ENCODE assay signal across 8 cellular contexts in the genomic region with DNA sequence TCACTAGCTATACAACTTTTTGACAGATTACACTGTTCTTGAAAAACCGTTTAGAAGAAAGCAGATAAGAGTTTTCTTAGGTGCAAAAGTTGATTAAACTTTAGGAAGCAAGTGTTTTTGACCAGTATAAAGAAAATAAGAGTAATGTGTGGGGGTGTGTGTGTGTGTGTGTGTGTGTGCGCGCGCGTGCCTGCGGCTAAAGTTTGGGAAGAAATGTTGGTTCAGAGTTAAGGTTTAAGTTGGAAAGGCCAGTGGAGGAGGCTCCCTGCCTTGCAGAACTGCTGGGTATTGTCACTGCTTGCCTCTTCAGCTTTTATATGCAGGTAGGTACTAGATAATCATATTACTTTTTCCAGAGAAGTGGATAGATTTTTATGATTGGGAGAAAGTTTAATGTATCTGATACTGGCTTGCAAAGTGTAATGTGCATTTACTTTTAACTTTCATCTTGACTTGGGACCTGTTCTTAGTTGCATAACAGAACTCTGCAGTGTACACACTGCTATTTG. TPM values are rescaled to one million over a fixed set of nuclear protein-coding genes. Genes with fewer than 3 reads are reported as not detected.
DNase-seq lines count a peak whose midpoint lies in the region; ATAC-seq and TF ChIP-seq lines count a peak whose summit lies in the region.

No MANE protein-coding gene starts in this region.

- H3K9me3 Mint-ChIP-seq in H9 (no peaks in the 10 kb centered on the region; a peak in 1 of 5 replicates), T-cell (peaks cover 0 to 4% (median 0%) of the 10 kb centered on the region in 3 donors)

- H3K36me3 Mint-ChIP-seq in H9 (ENCODE audit: insufficient read depth in 1 of 3, low read depth in 3 of 3) (peaks cover 0 to 5% (median 0%) of the 10 kb centered on the region in 3 experiments; a peak in 2 of 7 replicates), T-cell (peaks cover 17% of the 10 kb centered on the region)

- peaks cover 11% of the 10 kb centered on the region for H3K23me2 ChIP-seq in H9 (ENCODE audit: insufficient read length, low read depth, low read length, poor library complexity, severe bottlenecking)

- no peak overlapping the region for H2BK120ac ChIP-seq in H9 (ENCODE audit: low read depth, low read length, poor library complexity, severe bottlenecking)

- no peak overlapping the region for H3T11ph ChIP-seq in H9 (ENCODE audit: low read length)

- no peak overlapping the region for H4K5ac ChIP-seq in H9 (ENCODE audit: insufficient read length, low read depth, low read length)

- H3K4me1 ChIP-seq in H9 (ENCODE audit: insufficient read depth, low read length), result no peaks in the 10 kb centered on the region; the same call in none of the 2 replicates

- WGBS in H9 (ENCODE audit: extremely low coverage, insufficient read length, low lambda C conversion rate), result no CpG with 5 or more reads among the region's 6 CpGs

- H4K8ac ChIP-seq in H9 (replicated peaks; ENCODE audit: insufficient read length, low read depth, low read length), result no peak overlapping the region

- no peaks in the 10 kb centered on the region for H3K79me1 ChIP-seq in H9 (ENCODE audit: insufficient read depth, low read depth, low read length, poor library complexity, severe bottlenecking)

- H3K4me3 ChIP-seq in skin epidermis, result peak overlapping the region; percentile 75 to 96 (median 83)

- H3K27me3 Mint-ChIP-seq in H9 (ENCODE audit: low read depth) (peaks cover 80% of the 10 kb centered on the region), T-cell (no peaks in the 10 kb centered on the region)

- no peak overlapping the region for H3K23ac ChIP-seq in H9 (ENCODE audit: insufficient read length, low read depth, low read length)

- CTCF ChIA-PET in T-cell (lab: Charles Lee), result interaction anchor here (0.6 to 4.6 kb wide), 5 partner anchors 10 to 55 kb away, joined by 4 to 23 read pairs (median 5); no protein-coding TSS in a partner anchor

- peaks cover 26% of the 10 kb centered on the region for H3K27me3 ChIP-seq in H9 (ENCODE audit: insufficient read depth, low read length)

- no peak overlapping the region for H2BK20ac ChIP-seq in H9 (ENCODE audit: low read depth, low read length, poor library complexity, severe bottlenecking)

- no peak overlapping the region for H3K56ac ChIP-seq in H9 (ENCODE audit: insufficient read length, low read depth, low read length)

- no peak overlapping the region for H3K27ac Mint-ChIP-seq in H9
- peak overlapping the region; percentile 28 to 90 for H3K27ac Mint-ChIP-seq in T-cell

- H2BK15ac ChIP-seq in H9 (ENCODE audit: low read depth, low read length), result no peak overlapping the region

- DNase-seq in H9 (no peak), T-cell (no peak), fibroblast of peridontal ligament (ENCODE audit: extremely low read depth) (peak; percentile 41), left lobe of liver (ENCODE audit: low spot score) (no peak)
- no peak for DNase-seq in stimulated activated CD4-positive, alpha-beta T cell treated with anti-CD3 and anti-CD28 coated beads, Interleukin-4, amount 100 ng/mL, for 4 hours

- ATAC-seq in T-cell (replicated peaks in 1 of 4), result no peak
- no peak for ATAC-seq in left lobe of liver
- no peak for ATAC-seq in GM18502 (IDR thresholded peaks at IDR 0.05; ENCODE audit: poor library complexity, unreplicated experiment)
- ATAC-seq in HG03039 (IDR thresholded peaks at IDR 0.05; ENCODE audit: unreplicated experiment), result no peak

- H3K14ac ChIP-seq in H9 (ENCODE audit: insufficient read depth, low read length), result no peak overlapping the region

- H4K91ac ChIP-seq in H9 (ENCODE audit: insufficient read length, low read depth, low read length), result no peak overlapping the region

- no peak overlapping the region for H3K9ac ChIP-seq in H9 (ENCODE audit: extremely low read depth, insufficient read length, low read length)

- H2AK5ac ChIP-seq in H9 (ENCODE audit: insufficient read length, low read length), result no peak overlapping the region

- H3K4ac ChIP-seq in H9 (ENCODE audit: low read depth, low read length), result no peak overlapping the region

- H3K4me3 Mint-ChIP-seq in H9 (peak overlapping the region; percentile 75 to 81), T-cell (peak overlapping the region; percentile 85 to 92 (median 88))

- no peak overlapping the region for H2BK12ac ChIP-seq in H9 (ENCODE audit: insufficient read length, low read depth, low read length)

- peaks cover 21 to 25% of the 10 kb centered on the region in 2 experiments for H3K4me1 Mint-ChIP-seq in H9
- H3K4me1 Mint-ChIP-seq in T-cell, result peaks cover 58 to 66% (median 60%) of the 10 kb centered on the region in 3 donors

- H3K4me2 ChIP-seq in H9 (ENCODE audit: insufficient read depth, insufficient read length, low read length), result no peak overlapping the region

- H2AFZ ChIP-seq in H9 (ENCODE audit: low read length), result no peak overlapping the region

- TF ChIP-seq CTCF in H9 (conservative IDR thresholded peaks at IDR 0.05), result no peak

- POLR2A ChIA-PET in T-cell (lab: Charles Lee), result interaction anchor here (0.6 to 2.8 kb wide), 2 partner anchors 22 to 26 kb away, joined by 6 to 25 read pairs; no protein-coding TSS in a partner anchor

- H3K18ac ChIP-seq in H9 (ENCODE audit: insufficient read length, low read depth, low read length), result no peak overlapping the region

- peaks cover 2% of the 10 kb centered on the region; the same call in 1 of the 2 replicates for H3K79me2 ChIP-seq in H9 (ENCODE audit: insufficient read depth, low read length)

- H3K9me3 ChIP-seq in H9 (ENCODE audit: control insufficient read depth, low read depth, low read length), result no peaks in the 10 kb centered on the region

- H2BK5ac ChIP-seq in H9 (ENCODE audit: insufficient read length, low read length), result no peak overlapping the region

- H3K27ac ChIP-seq in H9 (ENCODE audit: insufficient read length, low read depth, low read length) (no peak overlapping the region), skin epidermis (peak overlapping the region in 15 of 21 experiments; percentile 28 to 98 (median 94))

- no peaks in the 10 kb centered on the region for H4K20me1 ChIP-seq in H9 (ENCODE audit: control insufficient read depth, insufficient read depth, insufficient read length)

RNA-seq across cellular contexts. Expression of a gene that starts 2.0 kb away (rescaled TPM):
- total RNA-seq in H9 (2021) (10.6 and 11.3 TPM in 2 replicates), T-cell (100 to 1,000 TPM in 3 of 5 donors, 10 to 100 TPM in 2; 83.7 to 370 (median 105) TPM), left lobe of liver (149 TPM)

Comparison
In these comparisons a context has a peak if more than half of its experiments do, and no peak if none do; other contexts are left out.
1. H3K27ac Mint-ChIP-seq: peak in T-cell (2 of 2); none in H9 (0 of 3).